8 cellular contexts compared by ENCODE assay signal in genomic region chr19:2950286-2951124, GRCh38. TPM values are rescaled to one million over a fixed set of nuclear protein-coding genes. Genes with fewer than 3 reads are reported as not detected.
DNase-seq lines count a peak whose midpoint lies in the region; ATAC-seq and TF ChIP-seq lines count a peak whose summit lies in the region.

No MANE protein-coding gene starts in this region.

- ATAC-seq in GM21723 (IDR thresholded peaks at IDR 0.05; ENCODE audit: unreplicated experiment), result peak; percentile 91

- H3K4me3 ChIP-seq in esophagus (ENCODE audit: low read depth in 1 of 2, low read length in 2 of 2), result peak overlapping the region; percentile 75 to 97
- peak overlapping the region; percentile 96 to 99 for H3K4me3 ChIP-seq in mucosa of rectum (ENCODE audit: low read length in 2 of 2)

- H3K4me1 ChIP-seq in esophagus (ENCODE audit: control insufficient read depth in 2 of 2, insufficient read depth in 2 of 2, low read length in 1 of 2) (peaks cover 0 to 2% of the 10 kb centered on the region in 2 donors), mucosa of rectum (ENCODE audit: control insufficient read depth in 2 of 2, insufficient read depth in 2 of 2, low read length in 2 of 2) (peaks cover 20 to 21% of the 10 kb centered on the region in 2 donors)

- H3K27ac ChIP-seq in esophagus (ENCODE audit: low read depth in 2 of 2, low read length in 1 of 2) (peak overlapping the region; percentile 98 to 100), mucosa of rectum (ENCODE audit: low read depth in 2 of 2, low read length in 2 of 2) (peak overlapping the region; percentile 98 to 99)

- peak overlapping the region; percentile 84 to 99 for H3K9ac ChIP-seq in mucosa of rectum (ENCODE audit: low read depth in 1 of 2, low read length in 2 of 2)

- H3K36me3 ChIP-seq in esophagus (ENCODE audit: control insufficient read depth in 2 of 2, insufficient read depth in 2 of 2, low read length in 1 of 2), result no peaks in the 10 kb centered on the region
- no peaks in the 10 kb centered on the region for H3K36me3 ChIP-seq in mucosa of rectum (ENCODE audit: control insufficient read depth in 2 of 2, insufficient read depth in 2 of 2, low read length in 2 of 2)

- in situ Hi-C loops in KBM-7 (cut with MboI; ENCODE audit: low pct_unique_long_range_greater_than_20kb, low sequenced_read_pairs), result no loop called here

- DNase-seq in DMS53 treated with DMSO at 0.1 percent for 48 hours (lab: John Stamatoyannopoulos, UW; ENCODE audit: unreplicated experiment), result peak; percentile 95
- peak; percentile 99 for DNase-seq in KBM-7
- DNase-seq in activated T-cell treated with anti-CD3 and anti-CD28 coated beads, Interleukin-2, amount 50 U/mL, for 48 hours, result peak; percentile 100
- peak; percentile 100 for DNase-seq in stimulated activated CD8-positive, alpha-beta memory T cell treated with anti-CD3 and anti-CD28 coated beads, Interleukin-4, amount 100 ng/mL, for 4 hours (ENCODE audit: low read depth in 2 of 2, low spot score in 1 of 2)

- H3K27me3 ChIP-seq in esophagus (ENCODE audit: control insufficient read depth in 1 of 2, insufficient read depth in 2 of 2, low read length in 2 of 2) (no peaks in the 10 kb centered on the region), mucosa of rectum (ENCODE audit: control insufficient read depth in 2 of 2, insufficient read depth in 2 of 2, low read length in 2 of 2) (no peaks in the 10 kb centered on the region)

- WGBS in esophagus, 2 donors, result 0% methylated on average over 53 of the region's 53 CpGs

- H3K9me3 ChIP-seq in esophagus (ENCODE audit: control insufficient read depth in 2 of 2, insufficient read depth in 1 of 2, low read depth in 1 of 2, low read length in 1 of 2), result no peaks in the 10 kb centered on the region
- H3K9me3 ChIP-seq in mucosa of rectum (ENCODE audit: control insufficient read depth in 2 of 2, low read length in 2 of 2), result no peaks in the 10 kb centered on the region

TF ChIP-seq in PFSK-1, 5 proteins besides CTCF, POLR2A, EP300 and RAD21:
- TF ChIP-seq TAF1 (IDR thresholded peaks at IDR 0.05; ENCODE audit: borderline replicate concordance, insufficient read depth, low read length) (peak; percentile 90), FOXP2 (optimal IDR thresholded peaks at IDR 0.05; ENCODE audit: borderline replicate concordance, extremely low read depth, extremely low read length, insufficient read depth) (no peak), POLR2AphosphoS5 (IDR thresholded peaks at IDR 0.05; ENCODE audit: low read depth, low read length) (peak; percentile 98), REST (IDR thresholded peaks at IDR 0.05; ENCODE audit: insufficient read depth in 1 of 2, low read depth in 2 of 2, low read length in 2 of 2) (no peak), SIN3A (IDR thresholded peaks at IDR 0.05; ENCODE audit: borderline replicate concordance, insufficient read depth, low read length) (peak; percentile 79; the same call in 1 of the 2 replicates)

RNA-seq across cellular contexts. Expression of gene ZNF77, which starts 5.7 kb away (rescaled TPM):
- polyA plus RNA-seq in PFSK-1 (2012; ENCODE audit: insufficient read length, low read depth), result 3.9 TPM
- 1 to 10 TPM; 2.6 TPM for polyA plus RNA-seq in esophagus

RNA-seq across cellular contexts. Expression of gene TLE6, which starts 26.9 kb away (rescaled TPM):
- 0.15 TPM for polyA plus RNA-seq in PFSK-1 (2012; ENCODE audit: insufficient read length, low read depth)
- polyA plus RNA-seq in esophagus, result 1 to 10 TPM; 1.1 to 2.6 TPM

RNA-seq across cellular contexts. Expression of gene ZNF57, which starts 49.8 kb away (rescaled TPM):
- 2.8 TPM for polyA plus RNA-seq in PFSK-1 (2012; ENCODE audit: insufficient read length, low read depth)
- polyA plus RNA-seq in esophagus, result 1 to 10 TPM; 6.8 to 8.1 TPM

Comparison
In these comparisons a context has a peak if more than half of its experiments do, and no peak if none do; other contexts are left out.
1. Peak in every context shown above with its lines: DNase-seq, ATAC-seq, H3K4me3 ChIP-seq and H3K27ac ChIP-seq.